Comparison of ENCODE assay signal across 20 cellular contexts in the genomic region with DNA sequence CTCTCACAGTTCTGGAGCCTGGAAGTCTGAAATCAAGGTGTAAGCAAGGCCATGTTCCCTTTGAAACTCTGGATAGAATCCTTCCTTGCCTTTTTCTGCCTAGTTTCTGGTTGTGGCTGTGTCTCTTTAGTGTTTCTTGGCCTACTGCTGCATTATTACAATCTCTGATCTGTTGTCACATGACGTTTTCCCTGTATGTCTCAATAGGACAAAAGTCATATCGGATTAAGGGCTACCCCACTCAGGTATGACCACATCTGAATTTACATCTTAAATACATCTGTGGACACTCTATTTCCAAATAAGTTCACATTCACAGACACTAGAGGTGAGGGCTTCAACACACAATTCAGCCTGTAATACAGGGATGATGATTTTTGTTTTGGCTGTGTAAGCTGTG. TPM values are rescaled to one million over a fixed set of nuclear protein-coding genes. Genes with fewer than 3 reads are reported as not detected.
DNase-seq lines count a peak whose midpoint lies in the region; ATAC-seq, FAIRE-seq and TF ChIP-seq lines count a peak whose summit lies in the region.
"Had no signal": no experiment of that assay in that cellular context is flagged by ENCODE, and none has a peak within 500 bp of the region (broad histone marks: within the 10 kb centered on the region; RNA-seq: fewer than 3 reads in every experiment).

No MANE protein-coding gene starts in this region.

- H3K4me3 ChIP-seq in IMR-90 (ENCODE audit: insufficient read depth, low read depth, low read length) (no peak overlapping the region), hepatocyte (no peak overlapping the region), mucosa of descending colon (no peak overlapping the region), small intestine (ENCODE audit: low read depth in 1 of 2, low read length in 2 of 2) (no peak overlapping the region), HAP-1 (no peak overlapping the region)
- H3K4me3 ChIP-seq: SJSA1 had no signal

- H3K27me3 ChIP-seq in IMR-90 (ENCODE audit: control insufficient read depth, insufficient read depth, low read length) (no peaks in the 10 kb centered on the region), hepatocyte (no peaks in the 10 kb centered on the region), small intestine (ENCODE audit: control insufficient read depth in 2 of 2, insufficient read depth in 2 of 2, low read length in 2 of 2) (no peaks in the 10 kb centered on the region), HAP-1 (ENCODE audit: low read depth) (no peaks in the 10 kb centered on the region)
- H3K27me3 ChIP-seq: SJSA1 had no signal

- H3K9me3 ChIP-seq in IMR-90 (ENCODE audit: control insufficient read depth, insufficient read depth, low read length) (no peaks in the 10 kb centered on the region), hepatocyte (ENCODE audit: low read depth) (no peaks in the 10 kb centered on the region), mucosa of descending colon (no peaks in the 10 kb centered on the region), small intestine (ENCODE audit: control insufficient read depth, low read depth) (no peaks in the 10 kb centered on the region), HAP-1 (no peaks in the 10 kb centered on the region)
- H3K9me3 ChIP-seq: Caco-2, SJSA1 had no signal

- H2BK120ac ChIP-seq in IMR-90 (ENCODE audit: low read depth, low read length), result no peak overlapping the region

- peaks cover 16% of the 10 kb centered on the region for H3K4me1 ChIP-seq in IMR-90 (ENCODE audit: control insufficient read depth, insufficient read depth, low read length)
- peaks cover 7% of the 10 kb centered on the region for H3K4me1 ChIP-seq in hepatocyte (ENCODE audit: insufficient read depth)
- H3K4me1 ChIP-seq in mucosa of descending colon (ENCODE audit: low read depth), result peaks cover 4% of the 10 kb centered on the region
- peaks cover 0 to 3% of the 10 kb centered on the region in 2 donors for H3K4me1 ChIP-seq in small intestine (ENCODE audit: control insufficient read depth in 2 of 2, insufficient read depth in 1 of 2, low read depth in 1 of 2, low read length in 1 of 2)
- peaks cover 31% of the 10 kb centered on the region for H3K4me1 ChIP-seq in HAP-1
- H3K4me1 ChIP-seq: Caco-2 had no signal

- in situ Hi-C loops in IMR-90 (cut with MboI; ENCODE audit: low sequenced_read_pairs) (no loop called here), HAP-1 (cut with MboI; ENCODE audit: low sequenced_read_pairs) (no loop called here)

- dilution Hi-C loops in IMR-90 (cut with HindIII; ENCODE audit: low sequenced_read_pairs, unreplicated experiment), result no loop called here

- FAIRE-seq in small intestine (lab: Jason Lieb, UNC), result no peak
- FAIRE-seq: GM12891 had no signal

- H2AFZ ChIP-seq in IMR-90 (replicated peaks; ENCODE audit: low read length, poor library complexity) (no peak overlapping the region), hepatocyte (no peak overlapping the region)

- 0 out of 2 replicates have a peak overlapping the region, but pooled peaks have one; percentile 19 for H3K14ac ChIP-seq in IMR-90 (replicated peaks; ENCODE audit: low read depth, low read length)

- H3K9me1 ChIP-seq in IMR-90 (ENCODE audit: insufficient read depth, low read length), result peaks cover 14% of the 10 kb centered on the region

- no TSS peak for BruUV-seq in IMR-90 (replicated peaks; lab: Mats Ljungman, UMichigan)

- no peak overlapping the region for H3K56ac ChIP-seq in IMR-90 (ENCODE audit: extremely low read depth, insufficient read depth, low read length)

- H3K4me2 ChIP-seq in IMR-90 (ENCODE audit: low read depth, low read length), result peak overlapping the region; percentile 46; the same call in 1 of the 2 replicates
- H3K4me2 ChIP-seq in hepatocyte, result no peak overlapping the region

- H4K20me1 ChIP-seq in IMR-90 (ENCODE audit: insufficient read depth, low read length) (peaks cover 88% of the 10 kb centered on the region), hepatocyte (ENCODE audit: insufficient read depth, poor library complexity, severe bottlenecking) (peaks cover 17% of the 10 kb centered on the region)

- POLR2A ChIA-PET in IMR-90 (lab: Charles Lee; ENCODE audit: unreplicated experiment), result no interaction called here

- ATAC-seq in IMR-90 (ENCODE audit: low read depth) (no peak), mucosa of descending colon (peak; percentile 42)
- ATAC-seq: CD8-positive, alpha-beta T cell had no signal

- TF ChIP-seq CTCF in IMR-90 (conservative IDR thresholded peaks at IDR 0.05; ENCODE audit: low read depth, low read length) (no peak), hepatocyte (IDR thresholded peaks at IDR 0.05; ENCODE audit: poor library complexity) (no peak), mucosa of descending colon (IDR thresholded peaks at IDR 0.05) (no peak)

- no peak overlapping the region for H2AK5ac ChIP-seq in IMR-90 (ENCODE audit: low read depth, low read length)

- no peak overlapping the region for H2AK9ac ChIP-seq in IMR-90 (replicated peaks; ENCODE audit: low read depth, low read length, poor library complexity)

- no peak for TF ChIP-seq RAD21 in IMR-90 (IDR thresholded peaks at IDR 0.05; ENCODE audit: low read length)

- peaks cover 0 to 30% of the 10 kb centered on the region in 2 experiments; a peak in 2 of 4 replicates for H3K79me1 ChIP-seq in IMR-90 (ENCODE audit: low read depth in 1 of 2, low read length in 2 of 2)

- intact Hi-C loops in IMR-90 (cut with micrococcal nuclease) (no loop called here), mucosa of descending colon (cut with DNase I, micrococcal nuclease) (no loop called here), posterior cingulate gyrus (cut with DNase I) (loop anchor here (5.0 kb wide), 1 partner anchor 228 kb away; no protein-coding TSS in a partner anchor)

- peak overlapping the region in 1 of 2 experiments; percentile 4; a peak in 1 of 4 replicates for H4K8ac ChIP-seq in IMR-90 (ENCODE audit: low read depth in 2 of 2, low read length in 2 of 2)

- H3K36me3 ChIP-seq in IMR-90 (ENCODE audit: control insufficient read depth, insufficient read depth, low read length), result no peaks in the 10 kb centered on the region; the same call in 1 of the 2 replicates
- H3K36me3 ChIP-seq in hepatocyte (replicated peaks; ENCODE audit: insufficient read depth, low read depth), result no peaks in the 10 kb centered on the region
- H3K36me3 ChIP-seq in mucosa of descending colon (ENCODE audit: low read depth), result no peaks in the 10 kb centered on the region
- H3K36me3 ChIP-seq in small intestine (ENCODE audit: control insufficient read depth in 2 of 2, insufficient read depth in 2 of 2, low read length in 2 of 2), result no peaks in the 10 kb centered on the region
- H3K36me3 ChIP-seq in HAP-1 (replicated peaks), result no peaks in the 10 kb centered on the region
- H3K36me3 ChIP-seq: SJSA1 had no signal

- H3K9ac ChIP-seq in IMR-90 (ENCODE audit: low read depth, low read length), result no peak overlapping the region; the same call in 1 of the 2 replicates

- no peak overlapping the region for H2BK15ac ChIP-seq in IMR-90 (ENCODE audit: low read depth, low read length)

- H3K27ac ChIP-seq in IMR-90 (ENCODE audit: insufficient read depth, low read length), result no peak overlapping the region
- H3K27ac ChIP-seq in hepatocyte, result peak overlapping the region; percentile 17
- H3K27ac ChIP-seq in small intestine (ENCODE audit: low read depth in 1 of 2, low read length in 1 of 2), result no peak overlapping the region
- H3K27ac ChIP-seq: C4-2B, SJSA1 had no signal

- H3K79me2 ChIP-seq in hepatocyte, result peaks cover 100% of the 10 kb centered on the region

- CTCF ChIA-PET in IMR-90 (lab: Yijun Ruan, JAX), result interaction anchor here (0.6 to 0.7 kb wide), 2 partner anchors 20 to 700 kb away, joined by 3 to 4 read pairs; no protein-coding TSS in a partner anchor

- H2BK20ac ChIP-seq in IMR-90 (ENCODE audit: low read depth, low read length), result no peak overlapping the region

- DNase-seq in IMR-90 (no peak), hepatocyte (ENCODE audit: low spot score) (peak; percentile 14), mucosa of descending colon (no peak), small intestine (peak; percentile 47), posterior cingulate gyrus (no peak), DMS79 (lab: John Stamatoyannopoulos, UW) (no peak), HAP-1 (ENCODE audit: low spot score in 2 of 2) (no peak)
- DNase-seq: Caco-2; CD8-positive, alpha-beta T cell; GF-D8; KBM-7; NCI-H1105 treated with DMSO at 0.1 percent for 48 hours; NCI-H2029; NCI-H446 treated with DMSO at 0.1 percent for 48 hours; NCI-H526; Right ventricle myocardium superior; RPMI8226 had no signal

- H3K4ac ChIP-seq in IMR-90 (ENCODE audit: low read depth, low read length), result no peak overlapping the region

- no peak overlapping the region for H3K18ac ChIP-seq in IMR-90 (ENCODE audit: low read depth, low read length)

- peak overlapping the region; percentile 0 for H2BK5ac ChIP-seq in IMR-90 (ENCODE audit: low read depth, low read length, poor library complexity, severe bottlenecking)

- no peaks in the 10 kb centered on the region for H3K9me2 ChIP-seq in hepatocyte (replicated peaks; ENCODE audit: insufficient read depth)

- H4K5ac ChIP-seq in IMR-90 (ENCODE audit: low read depth, low read length), result no peak overlapping the region

- H4K91ac ChIP-seq in IMR-90 (ENCODE audit: insufficient read depth, low read depth, low read length), result no peak overlapping the region

- no peak overlapping the region; the same call in 1 of the 2 replicates for H3K23ac ChIP-seq in IMR-90 (ENCODE audit: low read depth, low read length)

- no peak for TF ChIP-seq POLR2A in IMR-90 (IDR thresholded peaks at IDR 0.05; ENCODE audit: low read depth, low read length)

- WGBS in IMR-90 (ENCODE audit: extremely low coverage in 2 of 2, insufficient read length in 1 of 2), 2 experiments, result no CpG with 5 or more reads among the region's 2 CpGs
- WGBS in hepatocyte (ENCODE audit: low lambda C conversion rate, missing lambda C conversion rate), result 70% methylated on average over 2 of the region's 2 CpGs
- 18 to 60% (median 29%) methylated on average over 2 of the region's 2 CpGs for WGBS in small intestine, 3 donors

TF ChIP-seq in IMR-90, 13 proteins besides CTCF, POLR2A, EP300 and RAD21 (continues in another document):
- TF ChIP-seq CHD1 (IDR thresholded peaks at IDR 0.05; ENCODE audit: low read depth, low read length), result no peak
- TF ChIP-seq SMC3 (IDR thresholded peaks at IDR 0.05; ENCODE audit: low read depth, low read length), result no peak
- no peak for TF ChIP-seq RCOR1 (IDR thresholded peaks at IDR 0.05; ENCODE audit: insufficient replicate concordance, low read length)

RNA-seq across cellular contexts. Expression of a gene that starts 13.3 kb away (rescaled TPM):
- total RNA-seq in IMR-90 (2012; rRNA removed) (155 and 182 TPM in 2 replicates), hepatocyte (64.9 and 88.6 TPM in 2 replicates), mucosa of descending colon (10 to 100 TPM; 36.5 to 60.7 (median 43.8) TPM)
- polyA plus RNA-seq in IMR-90 (2012; rRNA removed) (31.4 and 34.7 TPM in 2 replicates), hepatocyte (15.7 and 18.9 TPM in 2 replicates), small intestine (10 to 100 TPM in 1 of 3 donors, 1 to 10 TPM in 2; 5.9 to 23.4 (median 6.5) TPM)
- polyA plus RNA-seq in IMR-90 (2012; cell fraction: cytosol; rRNA removed), result 6.9 and 7.8 TPM in 2 replicates
- 4.0 and 17.1 TPM in 2 replicates for polyA plus RNA-seq in IMR-90 (2012; cell fraction: nucleus; rRNA removed; ENCODE audit: low replicate concordance)

Comparison
In these comparisons a context has a peak if more than half of its experiments do, and no peak if none do; other contexts are left out.
1. DNase-seq: peak in hepatocyte (single experiment) and small intestine (single experiment); none in IMR-90 (single experiment), mucosa of descending colon (0 of 3), posterior cingulate gyrus (0 of 10), DMS79 (single experiment) and HAP-1 (0 of 2).